In the genomic region with DNA sequence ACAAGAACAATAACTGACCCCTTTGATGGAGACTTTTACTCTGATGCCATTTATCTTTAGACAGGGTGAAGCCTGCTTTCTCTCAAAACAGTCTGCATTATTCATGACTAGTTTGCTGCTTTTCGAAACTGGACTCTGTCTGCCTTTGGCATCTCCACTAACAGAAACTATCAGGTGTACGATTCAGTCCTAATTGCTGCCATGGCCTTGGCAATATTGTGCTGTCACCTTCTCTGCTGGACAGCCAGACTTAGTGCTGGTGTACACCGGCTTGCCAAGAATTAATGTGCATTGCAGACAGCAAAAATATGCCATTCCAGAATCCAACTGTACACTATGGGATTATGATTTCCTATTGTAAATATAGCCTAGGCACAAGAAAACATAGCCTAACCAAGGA, we compare ENCODE assay signal across 29 cellular contexts.
"Had no signal": no experiment of that assay in that cellular context is flagged by ENCODE, and none has a peak within 500 bp of the region (broad histone marks: within the 10 kb centered on the region; RNA-seq: fewer than 3 reads in every experiment).

No MANE protein-coding gene starts in this region.

- H3K4me3 Mint-ChIP-seq: activated CD4-positive, alpha-beta memory T cell treated with anti-CD3 and anti-CD28 coated beads for 36 hours; activated CD4-positive, alpha-beta T cell treated with anti-CD3 and anti-CD28 coated beads, Interleukin-2, amount 10 ng/mL, durations not matched to agents 7 days and 5 days; activated naive CD4-positive, alpha-beta T cell treated with anti-CD3 and anti-CD28 coated beads for 36 hours; activated naive CD8-positive, alpha-beta T cell; activated T-cell treated with anti-CD3 and anti-CD28 coated beads, Interleukin-2, amount 50 U/mL, for 4 hours; IgD-negative memory B cell; T-helper 1 cell treated with Interleukin-12 subunit alpha and Interleukin-12 subunit beta and Interleukin-4 antibody, amounts not matched to agents 30 μg/mL and 1 μg/mL, for 36 hours had no signal

- H3K36me3 Mint-ChIP-seq: activated CD4-positive, alpha-beta memory T cell treated with anti-CD3 and anti-CD28 coated beads for 36 hours; activated naive CD8-positive, alpha-beta T cell had no signal

- H3K9me3 Mint-ChIP-seq: activated CD4-positive, alpha-beta memory T cell treated with anti-CD3 and anti-CD28 coated beads for 36 hours; activated naive CD4-positive, alpha-beta T cell treated with anti-CD3 and anti-CD28 coated beads for 36 hours; activated T-cell treated with anti-CD3 and anti-CD28 coated beads, Interleukin-2, amount 50 U/mL, for 4 hours; T-helper 1 cell treated with Interleukin-12 subunit alpha and Interleukin-12 subunit beta and Interleukin-4 antibody, amounts not matched to agents 30 μg/mL and 1 μg/mL, for 36 hours had no signal

- H3K36me3 ChIP-seq: adrenal gland, SJSA1 had no signal

- ATAC-seq: activated T-cell treated with anti-CD3 and anti-CD28 coated beads, Interleukin-2, amount 50 U/mL, for 4 hours; Panc1; SK-N-SH treated with all-trans-retinoic acid at 6 μM for 48 hours had no signal

- H3K27me3 Mint-ChIP-seq: activated CD4-positive, alpha-beta memory T cell treated with anti-CD3 and anti-CD28 coated beads for 36 hours; activated naive CD8-positive, alpha-beta T cell; IgD-negative memory B cell had no signal

- DNase-seq: activated CD4-positive, alpha-beta memory T cell treated with anti-CD3 and anti-CD28 coated beads for 36 hours; activated CD4-positive, alpha-beta T cell treated with anti-CD3 and anti-CD28 coated beads, Interleukin-2, amount 10 ng/mL, durations not matched to agents 7 days and 5 days; activated CD4-positive, CD25-positive, alpha-beta regulatory T cell treated with anti-CD3 and anti-CD28 coated beads, Interleukin-2, amount 50 U/mL, for 72 hours; activated CD8-positive, alpha-beta memory T cell treated with anti-CD3 and anti-CD28 coated beads for 24 hours; activated gamma-delta T cell; activated naive CD4-positive, alpha-beta T cell treated with anti-CD3 and anti-CD28 coated beads for 36 hours; activated T-cell treated with anti-CD3 and anti-CD28 coated beads, Interleukin-2, amount 50 U/mL, for 4 hours; adrenal gland; anterior cingulate cortex; central memory CD4-positive, alpha-beta T cell; KG1; NCI-H1048; NCI-H146; NCI-H187 treated with DMSO at 0.1 percent for 48 hours; NCI-H2081 treated with DMSO at 0.1 percent for 48 hours; NCI-H2227 treated with DMSO at 0.1 percent for 48 hours; NCI-H446 treated with DMSO at 0.1 percent for 48 hours; NCI-H524 treated with DMSO at 0.1 percent for 48 hours; NCI-H748 treated with DMSO at 0.1 percent for 48 hours; NK-92 treated with Interleukin-12 subunit alpha and Interleukin-12 subunit beta, amount 100 ng/mL, for 24 hours; OCI-M1; RPMI8226; SHP77 had no signal

- H3K9me3 ChIP-seq: adrenal gland, SJSA1 had no signal

- H3K27ac Mint-ChIP-seq: activated CD4-positive, alpha-beta memory T cell treated with anti-CD3 and anti-CD28 coated beads for 36 hours; activated naive CD4-positive, alpha-beta T cell treated with anti-CD3 and anti-CD28 coated beads for 36 hours; activated naive CD8-positive, alpha-beta T cell; IgD-negative memory B cell; T-helper 1 cell treated with Interleukin-12 subunit alpha and Interleukin-12 subunit beta and Interleukin-4 antibody, amounts not matched to agents 30 μg/mL and 1 μg/mL, for 36 hours had no signal

- H3K27ac ChIP-seq: adrenal gland, SJSA1 had no signal

- H3K27me3 ChIP-seq: adrenal gland, SJSA1 had no signal

- H3K4me1 ChIP-seq: adrenal gland, SJSA1 had no signal

- H3K4me3 ChIP-seq: adrenal gland, SJSA1 had no signal

- H3K4me1 Mint-ChIP-seq: IgD-negative memory B cell had no signal
